ENCODE assay signal across 19 cellular contexts in the genomic region with DNA sequence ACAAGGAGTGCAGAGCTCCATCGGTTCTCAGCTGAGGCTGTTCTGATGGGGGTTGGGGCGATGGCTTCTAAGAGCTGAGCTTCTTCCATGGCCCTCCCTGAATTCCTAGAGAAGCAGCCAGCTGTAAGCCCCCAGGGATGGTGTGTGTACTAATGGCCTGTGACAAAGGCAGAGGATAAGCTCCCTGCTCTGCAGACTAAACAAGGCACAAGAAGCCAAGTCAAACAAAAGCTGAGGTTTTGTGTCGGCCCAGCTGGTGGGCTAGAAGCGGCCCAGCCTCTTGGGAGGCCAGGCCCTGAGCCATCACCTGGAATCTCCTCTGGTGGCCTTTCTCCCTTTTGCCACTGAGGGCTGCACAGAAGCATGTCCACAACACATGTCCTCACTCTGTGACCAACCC.
DNase-seq lines count a peak whose midpoint lies in the region; ATAC-seq, FAIRE-seq and TF ChIP-seq lines count a peak whose summit lies in the region.
"Had no signal": no experiment of that assay in that cellular context is flagged by ENCODE, and none has a peak within 500 bp of the region (broad histone marks: within the 10 kb centered on the region; RNA-seq: fewer than 3 reads in every experiment).

No MANE protein-coding gene starts in this region.

- intact Hi-C loops in Caco-2 (cut with micrococcal nuclease; ENCODE audit: unreplicated experiment): no loop called here
- intact Hi-C loops in K562 (cut with micrococcal nuclease): no loop called here
- intact Hi-C loops in head of caudate nucleus (cut with DNase I): no loop called here

- H4K20me1 ChIP-seq in K562 (replicated peaks; ENCODE audit: control insufficient read depth, insufficient read depth, low read length) (no peaks in the 10 kb centered on the region), neural progenitor cell (ENCODE audit: low read depth) (peaks cover 15% of the 10 kb centered on the region)

- POLR2A ChIA-PET in Caco-2 (lab: Charles Lee) (interaction anchor here (0.6 kb wide), 1 partner anchor 10 kb away, joined by 6 read pairs; no protein-coding TSS in a partner anchor), K562 (lab: Yijun Ruan, JAX) (interaction anchor here (0.6 kb wide), 1 partner anchor 231 kb away, joined by 3 read pairs; no protein-coding TSS in a partner anchor)

- no peak overlapping the region for H3K4me3 Mint-ChIP-seq in Caco-2 (ENCODE audit: unreplicated experiment)
- no peak overlapping the region for H3K4me3 Mint-ChIP-seq in neural progenitor cell

- DNase-seq in Caco-2: no peak
- no peak for DNase-seq in K562 (ENCODE audit: extremely low read depth in 1 of 4, low spot score in 3 of 4)
- DNase-seq in neural progenitor cell (ENCODE audit: low spot score): peak; percentile 93
- DNase-seq in head of caudate nucleus: no peak
- DNase-seq in EL: no peak
- DNase-seq: C1 segment of cervical spinal cord, DMS153, IMR-90, Kasumi-1, MM.1S, NCI-H1092 treated with DMSO at 0.1 percent for 48 hours, NCI-H1694 treated with DMSO at 0.1 percent for 48 hours, NCI-H2107, NCI-H2227 treated with DMSO at 0.1 percent for 48 hours, NCI-H526 treated with DMSO at 0.1 percent for 48 hours, RPMI8226 had no signal

- ATAC-seq in K562: no peak
- no peak for ATAC-seq in HG02642 (IDR thresholded peaks at IDR 0.05; ENCODE audit: poor library complexity, unreplicated experiment)
- no peak for ATAC-seq in GM18498 (IDR thresholded peaks at IDR 0.05; ENCODE audit: unreplicated experiment)

- H3K27me3 Mint-ChIP-seq in Caco-2 (ENCODE audit: insufficient read depth, unreplicated experiment) (no peaks in the 10 kb centered on the region), neural progenitor cell (ENCODE audit: insufficient read depth, low read depth) (peaks cover 4% of the 10 kb centered on the region)

- no peak for TF ChIP-seq RAD21 in K562 (CRISPR knock-in tag; conservative IDR thresholded peaks at IDR 0.05 in 1 of 2, IDR thresholded peaks at IDR 0.05 in 1 of 2)

- in situ Hi-C loops in K562 (cut with MboI): no loop called here

- H3K9ac ChIP-seq in HUES48 (ENCODE audit: low read depth, low read length) (no peak overlapping the region), K562 (ENCODE audit: insufficient read depth in 1 of 2, low read depth in 2 of 2, low read length in 2 of 2) (no peak overlapping the region), neural progenitor cell (no peak overlapping the region)

- H3K79me2 ChIP-seq in K562 (ENCODE audit: control insufficient read depth, insufficient read depth, low read length) (no peaks in the 10 kb centered on the region), neural progenitor cell (ENCODE audit: low read depth) (no peaks in the 10 kb centered on the region)

- H3K9me3 Mint-ChIP-seq in Caco-2 (ENCODE audit: unreplicated experiment) (peaks cover 13% of the 10 kb centered on the region), neural progenitor cell (no peaks in the 10 kb centered on the region)

- FAIRE-seq in K562 (lab: Jason Lieb, UNC): no peak

- H2AFZ ChIP-seq in K562 (ENCODE audit: low read depth, low read length) (no peak overlapping the region), neural progenitor cell (replicated peaks) (no peak overlapping the region)

- CTCF ChIA-PET in Caco-2 (lab: Charles Lee) (no interaction called here), K562 (lab: Yijun Ruan, JAX; ENCODE audit: low intra/inter-chr PET ratio) (no interaction called here)

- BruUV-seq in Caco-2 (replicated peaks; lab: Mats Ljungman, UMichigan) (no TSS peak), K562 (replicated peaks; lab: Mats Ljungman, UMichigan) (no TSS peak)

- peak overlapping the region; percentile 6 for H3K27ac ChIP-seq in HUES48 (ENCODE audit: low read depth, low read length)
- H3K27ac ChIP-seq in K562 (ENCODE audit: extremely low read depth, low read depth, low read length): no peak overlapping the region
- no peak overlapping the region for H3K27ac ChIP-seq in neural progenitor cell

- H3F3A ChIP-seq in neural progenitor cell (ENCODE audit: low read depth): peaks cover 6% of the 10 kb centered on the region

- H3K4me2 ChIP-seq in K562 (ENCODE audit: insufficient read depth, low read length) (no peak overlapping the region), neural progenitor cell (peak overlapping the region; percentile 70)

- no peak for TF ChIP-seq EP300 in K562 (IDR thresholded peaks at IDR 0.05; ENCODE audit: low read length)

- no peak overlapping the region for H3K4me3 ChIP-seq in Caco-2 (ENCODE audit: low read depth, low read length)
- H3K4me3 ChIP-seq in HUES48 (ENCODE audit: low read depth, low read length): no peak overlapping the region
- no peak overlapping the region for H3K4me3 ChIP-seq in K562
- peak overlapping the region; percentile 9 for H3K4me3 ChIP-seq in neural progenitor cell

- no peak for TF ChIP-seq CTCF in Caco-2 (IDR thresholded peaks at IDR 0.05; ENCODE audit: insufficient read depth in 1 of 2, low read depth in 1 of 2, low read length in 1 of 2, severe bottlenecking in 1 of 2, unreplicated experiment in 1 of 2)
- TF ChIP-seq CTCF in K562 (IDR thresholded peaks at IDR 0.05 in 2 of 3, conservative IDR thresholded peaks at IDR 0.05 in 1 of 3; ENCODE audit: insufficient read depth in 2 of 3, low read depth in 1 of 3, low read length in 3 of 3): no peak
- no peak for TF ChIP-seq CTCF in neural progenitor cell (IDR thresholded peaks at IDR 0.05)

- no peaks in the 10 kb centered on the region for H3K9me3 ChIP-seq in Caco-2
- no peaks in the 10 kb centered on the region for H3K9me3 ChIP-seq in HUES48 (ENCODE audit: control insufficient read depth, insufficient read depth, low read length)
- H3K9me3 ChIP-seq in K562 (replicated peaks; ENCODE audit: control insufficient read depth, insufficient read depth, low read depth, low read length): no peaks in the 10 kb centered on the region
- H3K9me3 ChIP-seq in neural progenitor cell (ENCODE audit: low read depth): no peaks in the 10 kb centered on the region

- 5% methylated on average over 4 of the region's 4 CpGs for WGBS in K562 (ENCODE audit: insufficient coverage, low coverage, missing lambda C conversion rate)

- H3K27ac Mint-ChIP-seq in Caco-2 (ENCODE audit: unreplicated experiment) (peak overlapping the region; percentile 18), neural progenitor cell (no peak overlapping the region)

- H3K9me1 ChIP-seq in K562 (ENCODE audit: control insufficient read depth, insufficient read depth, low read length): no peaks in the 10 kb centered on the region

- no peak for TF ChIP-seq POLR2A in K562 (conservative IDR thresholded peaks at IDR 0.05)

- H3K27me3 ChIP-seq in Caco-2 (replicated peaks; ENCODE audit: control insufficient read depth, insufficient read depth, low read length) (no peaks in the 10 kb centered on the region), HUES48 (ENCODE audit: control insufficient read depth, insufficient read depth, low read length) (no peaks in the 10 kb centered on the region), K562 (ENCODE audit: control insufficient read depth in 2 of 2, insufficient read depth in 2 of 2, low read length in 2 of 2) (peaks cover 10 to 32% of the 10 kb centered on the region in 2 experiments; a peak in 3 of 5 replicates), neural progenitor cell (peaks cover 59% of the 10 kb centered on the region)

- H3K36me3 Mint-ChIP-seq in Caco-2 (ENCODE audit: insufficient read depth, unreplicated experiment): no peaks in the 10 kb centered on the region
- H3K36me3 Mint-ChIP-seq in neural progenitor cell: no peaks in the 10 kb centered on the region

- H3K36me3 ChIP-seq in Caco-2 (ENCODE audit: control insufficient read depth, insufficient read depth, low read length) (no peaks in the 10 kb centered on the region), HUES48 (ENCODE audit: control insufficient read depth, insufficient read depth, low read length) (no peaks in the 10 kb centered on the region), K562 (ENCODE audit: control insufficient read depth, insufficient read depth, low read length) (no peaks in the 10 kb centered on the region), neural progenitor cell (no peaks in the 10 kb centered on the region)

- H3K4me1 Mint-ChIP-seq in Caco-2 (ENCODE audit: low read depth, unreplicated experiment): peaks cover 23% of the 10 kb centered on the region
- peaks cover 18% of the 10 kb centered on the region for H3K4me1 Mint-ChIP-seq in neural progenitor cell

- H3K4me1 ChIP-seq in Caco-2: peaks cover 17% of the 10 kb centered on the region; the same call in 1 of the 2 replicates
- H3K4me1 ChIP-seq in HUES48 (ENCODE audit: control insufficient read depth, insufficient read depth, low read length): peaks cover 16% of the 10 kb centered on the region
- H3K4me1 ChIP-seq in K562 (replicated peaks in 1 of 2; ENCODE audit: control insufficient read depth in 2 of 2, insufficient read depth in 2 of 2, low read length in 2 of 2): peaks cover 0 to 17% of the 10 kb centered on the region in 2 experiments; a peak in 2 of 5 replicates
- H3K4me1 ChIP-seq in neural progenitor cell: peaks cover 38% of the 10 kb centered on the region

TF ChIP-seq in K562, 482 proteins besides CTCF, POLR2A, EP300 and RAD21:
- TF ChIP-seq, protein P1, sequence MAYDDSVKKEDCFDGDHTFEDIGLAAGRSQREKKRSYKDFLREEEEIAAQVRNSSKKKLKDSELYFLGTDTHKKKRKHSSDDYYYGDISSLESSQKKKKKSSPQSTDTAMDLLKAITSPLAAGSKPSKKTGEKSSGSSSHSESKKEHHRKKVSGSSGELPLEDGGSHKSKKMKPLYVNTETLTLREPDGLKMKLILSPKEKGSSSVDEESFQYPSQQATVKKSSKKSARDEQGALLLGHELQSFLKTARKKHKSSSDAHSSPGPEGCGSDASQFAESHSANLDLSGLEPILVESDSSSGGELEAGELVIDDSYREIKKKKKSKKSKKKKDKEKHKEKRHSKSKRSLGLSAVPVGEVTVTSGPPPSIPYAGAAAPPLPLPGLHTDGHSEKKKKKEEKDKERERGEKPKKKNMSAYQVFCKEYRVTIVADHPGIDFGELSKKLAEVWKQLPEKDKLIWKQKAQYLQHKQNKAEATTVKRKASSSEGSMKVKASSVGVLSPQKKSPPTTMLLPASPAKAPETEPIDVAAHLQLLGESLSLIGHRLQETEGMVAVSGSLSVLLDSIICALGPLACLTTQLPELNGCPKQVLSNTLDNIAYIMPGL (CRISPR knock-in tag; IDR thresholded peaks at IDR 0.05): no peak
- TF ChIP-seq ZNF239 (CRISPR knock-in tag; IDR thresholded peaks at IDR 0.05): peak; percentile 37; the same call in 1 of the 2 replicates
